1 cellular context compared by ENCODE assay signal in the genomic region with DNA sequence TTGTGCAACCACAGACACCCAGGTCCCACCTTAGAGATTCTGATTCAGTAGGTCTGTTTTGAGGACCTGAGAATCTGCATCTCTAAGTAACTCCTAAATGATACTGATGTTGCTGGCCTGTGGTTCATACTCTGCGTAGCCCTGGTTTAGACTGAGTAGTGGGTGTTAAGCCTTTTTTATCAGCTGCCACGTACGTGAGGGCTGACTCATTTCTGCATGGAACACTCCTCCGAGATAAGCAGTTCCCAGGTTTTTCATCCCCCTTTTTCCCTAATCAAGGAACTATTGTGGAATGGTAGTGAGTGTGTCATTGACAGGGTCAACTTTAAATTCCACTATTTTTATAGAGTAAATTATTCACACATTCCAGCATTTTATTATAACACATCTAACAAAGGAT.
TF ChIP-seq lines count a peak whose summit lies in the region.

No MANE protein-coding gene starts in this region.

TF ChIP-seq in K562, 482 proteins besides CTCF, POLR2A, EP300 and RAD21:
- peak; percentile 87 for TF ChIP-seq JUND (IDR thresholded peaks at IDR 0.05; ENCODE audit: borderline replicate concordance, low read depth, low read length)
- peak; percentile 82; the same call in 2 of the 3 replicates for TF ChIP-seq JUND (tag; IDR thresholded peaks at IDR 0.05; ENCODE audit: borderline replicate concordance, low read depth, low read length)
- no peak for TF ChIP-seq CBX8 (IDR thresholded peaks at IDR 0.05; ENCODE audit: borderline replicate concordance, extremely low read depth, low read depth, low read length, poor library complexity, severe bottlenecking)
- TF ChIP-seq CBFA2T3 (IDR thresholded peaks at IDR 0.05): peak; percentile 63
- TF ChIP-seq CBFA2T2 (conservative IDR thresholded peaks at IDR 0.05): peak; percentile 47
- TF ChIP-seq JUN (IDR thresholded peaks at IDR 0.05; ENCODE audit: borderline replicate concordance, low read depth, low read length): 0 out of 2 replicates have a peak, but pooled peaks have one; percentile 47
- TF ChIP-seq JUN (CRISPR knock-in tag; IDR thresholded peaks at IDR 0.05; ENCODE audit: borderline replicate concordance): no peak
- peak; percentile 45 for TF ChIP-seq TCF3 (CRISPR knock-in tag; IDR thresholded peaks at IDR 0.05)
- TF ChIP-seq SMAD1 (IDR thresholded peaks at IDR 0.05; ENCODE audit: low read depth, low read length, partially characterized antibody): no peak
- peak; percentile 59; the same call in 1 of the 2 replicates for TF ChIP-seq SMARCA4 (IDR thresholded peaks at IDR 0.05)
- peak; percentile 21 for TF ChIP-seq FOS (IDR thresholded peaks at IDR 0.05; ENCODE audit: extremely low read depth, insufficient read length)
- no peak for TF ChIP-seq MTF1 (CRISPR knock-in tag; IDR thresholded peaks at IDR 0.05; ENCODE audit: borderline replicate concordance)
- no peak for TF ChIP-seq RAD51 (IDR thresholded peaks at IDR 0.05; ENCODE audit: borderline replicate concordance, low read depth)
- no peak for TF ChIP-seq KLF6 (CRISPR knock-in tag; IDR thresholded peaks at IDR 0.05; ENCODE audit: borderline replicate concordance)
- TF ChIP-seq, protein P1, sequence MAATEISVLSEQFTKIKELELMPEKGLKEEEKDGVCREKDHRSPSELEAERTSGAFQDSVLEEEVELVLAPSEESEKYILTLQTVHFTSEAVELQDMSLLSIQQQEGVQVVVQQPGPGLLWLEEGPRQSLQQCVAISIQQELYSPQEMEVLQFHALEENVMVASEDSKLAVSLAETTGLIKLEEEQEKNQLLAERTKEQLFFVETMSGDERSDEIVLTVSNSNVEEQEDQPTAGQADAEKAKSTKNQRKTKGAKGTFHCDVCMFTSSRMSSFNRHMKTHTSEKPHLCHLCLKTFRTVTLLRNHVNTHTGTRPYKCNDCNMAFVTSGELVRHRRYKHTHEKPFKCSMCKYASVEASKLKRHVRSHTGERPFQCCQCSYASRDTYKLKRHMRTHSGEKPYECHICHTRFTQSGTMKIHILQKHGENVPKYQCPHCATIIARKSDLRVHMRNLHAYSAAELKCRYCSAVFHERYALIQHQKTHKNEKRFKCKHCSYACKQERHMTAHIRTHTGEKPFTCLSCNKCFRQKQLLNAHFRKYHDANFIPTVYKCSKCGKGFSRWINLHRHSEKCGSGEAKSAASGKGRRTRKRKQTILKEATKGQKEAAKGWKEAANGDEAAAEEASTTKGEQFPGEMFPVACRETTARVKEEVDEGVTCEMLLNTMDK (IDR thresholded peaks at IDR 0.05; ENCODE audit: borderline replicate concordance, insufficient read depth, low read depth, low read length, poor library complexity, severe bottlenecking): no peak
- no peak for TF ChIP-seq NRF1 (conservative IDR thresholded peaks at IDR 0.05 in 1 of 2, IDR thresholded peaks at IDR 0.05 in 1 of 2)
- peak; percentile 17; the same call in 1 of the 2 replicates for TF ChIP-seq EGR1 (conservative IDR thresholded peaks at IDR 0.05)
- TF ChIP-seq, protein P2, sequence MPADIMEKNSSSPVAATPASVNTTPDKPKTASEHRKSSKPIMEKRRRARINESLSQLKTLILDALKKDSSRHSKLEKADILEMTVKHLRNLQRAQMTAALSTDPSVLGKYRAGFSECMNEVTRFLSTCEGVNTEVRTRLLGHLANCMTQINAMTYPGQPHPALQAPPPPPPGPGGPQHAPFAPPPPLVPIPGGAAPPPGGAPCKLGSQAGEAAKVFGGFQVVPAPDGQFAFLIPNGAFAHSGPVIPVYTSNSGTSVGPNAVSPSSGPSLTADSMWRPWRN (IDR thresholded peaks at IDR 0.05; ENCODE audit: low read depth): no peak
- peak; percentile 25; the same call in 1 of the 2 replicates for TF ChIP-seq SMARCC2 (IDR thresholded peaks at IDR 0.05; ENCODE audit: low read depth)
- TF ChIP-seq DPF2 (IDR thresholded peaks at IDR 0.05): peak; percentile 65
- 0 out of 2 replicates have a peak, but pooled peaks have one; percentile 16 for TF ChIP-seq MTA2 (IDR thresholded peaks at IDR 0.05; ENCODE audit: low read depth)
- 0 out of 2 replicates have a peak, but pooled peaks have one; percentile 33 for TF ChIP-seq SMARCE1 (IDR thresholded peaks at IDR 0.05)
- TF ChIP-seq NFIX (CRISPR knock-in tag; IDR thresholded peaks at IDR 0.05; ENCODE audit: low read depth): no peak
- TF ChIP-seq SMARCA5 (IDR thresholded peaks at IDR 0.05): no peak
- TF ChIP-seq FOSL1 (tag; conservative IDR thresholded peaks at IDR 0.05): peak; percentile 90
- no peak for TF ChIP-seq RBM25 (IDR thresholded peaks at IDR 0.05; ENCODE audit: low read depth, low read length, severe bottlenecking)
- TF ChIP-seq, protein P3, sequence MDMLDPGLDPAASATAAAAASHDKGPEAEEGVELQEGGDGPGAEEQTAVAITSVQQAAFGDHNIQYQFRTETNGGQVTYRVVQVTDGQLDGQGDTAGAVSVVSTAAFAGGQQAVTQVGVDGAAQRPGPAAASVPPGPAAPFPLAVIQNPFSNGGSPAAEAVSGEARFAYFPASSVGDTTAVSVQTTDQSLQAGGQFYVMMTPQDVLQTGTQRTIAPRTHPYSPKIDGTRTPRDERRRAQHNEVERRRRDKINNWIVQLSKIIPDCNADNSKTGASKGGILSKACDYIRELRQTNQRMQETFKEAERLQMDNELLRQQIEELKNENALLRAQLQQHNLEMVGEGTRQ (CRISPR knock-in tag; IDR thresholded peaks at IDR 0.05): no peak
- peak; percentile 75 for TF ChIP-seq ARID1B (IDR thresholded peaks at IDR 0.05)
- TF ChIP-seq, protein P4, sequence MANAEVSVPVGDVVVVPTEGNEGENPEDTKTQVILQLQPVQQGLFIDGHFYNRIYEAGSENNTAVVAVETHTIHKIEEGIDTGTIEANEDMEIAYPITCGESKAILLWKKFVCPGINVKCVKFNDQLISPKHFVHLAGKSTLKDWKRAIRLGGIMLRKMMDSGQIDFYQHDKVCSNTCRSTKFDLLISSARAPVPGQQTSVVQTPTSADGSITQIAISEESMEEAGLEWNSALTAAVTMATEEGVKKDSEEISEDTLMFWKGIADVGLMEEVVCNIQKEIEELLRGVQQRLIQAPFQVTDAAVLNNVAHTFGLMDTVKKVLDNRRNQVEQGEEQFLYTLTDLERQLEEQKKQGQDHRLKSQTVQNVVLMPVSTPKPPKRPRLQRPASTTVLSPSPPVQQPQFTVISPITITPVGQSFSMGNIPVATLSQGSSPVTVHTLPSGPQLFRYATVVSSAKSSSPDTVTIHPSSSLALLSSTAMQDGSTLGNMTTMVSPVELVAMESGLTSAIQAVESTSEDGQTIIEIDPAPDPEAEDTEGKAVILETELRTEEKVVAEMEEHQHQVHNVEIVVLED (CRISPR knock-in tag; IDR thresholded peaks at IDR 0.05): no peak
- peak; percentile 33; the same call in 1 of the 2 replicates for TF ChIP-seq CXXC5 (CRISPR knock-in tag; IDR thresholded peaks at IDR 0.05)
- TF ChIP-seq, protein P5, sequence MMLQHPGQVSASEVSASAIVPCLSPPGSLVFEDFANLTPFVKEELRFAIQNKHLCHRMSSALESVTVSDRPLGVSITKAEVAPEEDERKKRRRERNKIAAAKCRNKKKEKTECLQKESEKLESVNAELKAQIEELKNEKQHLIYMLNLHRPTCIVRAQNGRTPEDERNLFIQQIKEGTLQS (IDR thresholded peaks at IDR 0.05): peak; percentile 64; the same call in 1 of the 2 replicates
- TF ChIP-seq, protein P5 (CRISPR knock-in tag; conservative IDR thresholded peaks at IDR 0.05): no peak
